Comparison of ENCODE assay signal across 8 cellular contexts in the genomic region with DNA sequence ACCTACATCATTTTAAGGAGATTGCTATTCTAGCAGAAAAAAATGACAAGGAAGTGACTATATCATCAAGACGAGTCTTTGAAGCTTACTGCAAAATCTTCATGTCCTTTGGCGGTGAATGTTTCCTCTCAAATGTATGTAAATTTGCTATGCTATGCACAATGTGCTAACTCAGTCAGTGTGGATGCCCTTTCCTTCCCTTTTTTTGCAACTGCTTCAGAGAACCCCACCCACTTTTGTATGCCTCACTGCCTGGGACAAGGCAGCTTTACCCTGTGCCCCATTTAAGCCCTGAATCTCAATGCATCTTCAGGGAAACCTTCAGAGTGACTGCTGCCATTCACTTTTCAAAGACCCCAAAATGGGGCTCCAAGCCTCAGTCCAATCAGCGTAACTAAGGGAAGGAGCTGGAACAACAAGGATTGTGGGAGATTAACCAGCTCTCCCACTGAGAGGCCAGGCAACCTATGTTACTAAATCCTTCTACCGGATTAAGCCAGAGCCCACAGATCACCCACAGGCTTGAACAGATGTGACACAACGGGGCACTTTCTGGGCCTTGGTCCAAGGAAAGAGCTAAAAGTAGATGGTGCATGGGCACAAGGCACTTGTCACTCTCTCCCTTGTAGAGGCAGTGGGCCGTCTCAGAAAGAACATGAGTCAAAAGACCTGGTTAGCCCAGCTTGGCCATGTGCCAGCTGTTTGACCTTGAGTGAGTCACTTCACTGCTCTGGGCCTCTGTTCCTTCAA.
DNase-seq lines count a peak whose midpoint lies in the region; ATAC-seq and TF ChIP-seq lines count a peak whose summit lies in the region.

No MANE protein-coding gene starts in this region.

- H3K27me3 ChIP-seq in body of pancreas, result no peaks in the 10 kb centered on the region

- no peaks in the 10 kb centered on the region for H3K9me3 Mint-ChIP-seq in HFFc6

- ATAC-seq in body of pancreas, result peak; percentile 35
- no peak for ATAC-seq in GM18520 (IDR thresholded peaks at IDR 0.05; ENCODE audit: unreplicated experiment)

- TF ChIP-seq CTCF in body of pancreas (IDR thresholded peaks at IDR 0.05) (no peak), HFFc6 (IDR thresholded peaks at IDR 0.05) (no peak)

- no peak overlapping the region for H3K4me3 ChIP-seq in body of pancreas

- H3K27ac Mint-ChIP-seq in HFFc6, result no peak overlapping the region

- H3K36me3 Mint-ChIP-seq in HFFc6 (ENCODE audit: low read depth), result no peaks in the 10 kb centered on the region

- peak; percentile 83 for DNase-seq in CD1c-positive myeloid dendritic cell (ENCODE audit: extremely low spot score)
- peak; percentile 82 for DNase-seq in NCI-H2029 (lab: John Stamatoyannopoulos, UW)
- DNase-seq in body of pancreas, result peak; percentile 43 to 67 (median 60)
- peak; percentile 23 to 88 for DNase-seq in lung microvascular endothelial cell (ENCODE audit: low read depth in 2 of 2)
- no peak for DNase-seq in T-helper 9 cell
- DNase-seq in HFFc6, result no peak
- DNase-seq in GM03348 (ENCODE audit: low spot score), result no peak

- no peaks in the 10 kb centered on the region for H3K36me3 ChIP-seq in body of pancreas (replicated peaks in 1 of 2; ENCODE audit: insufficient read depth in 1 of 2, low read depth in 2 of 2)

- intact Hi-C loops in body of pancreas (cut with DNase I), result no loop called here

- no peak overlapping the region for H3K27ac ChIP-seq in body of pancreas

- H3K4me1 ChIP-seq in body of pancreas, result no peaks in the 10 kb centered on the region

- no peak for TF ChIP-seq POLR2A in body of pancreas (IDR thresholded peaks at IDR 0.05)

- no peak overlapping the region for H3K4me3 Mint-ChIP-seq in HFFc6

- H3K4me1 Mint-ChIP-seq in HFFc6 (ENCODE audit: low read depth), result no peaks in the 10 kb centered on the region

- no peaks in the 10 kb centered on the region for H3K9me3 ChIP-seq in body of pancreas

- H3K27me3 Mint-ChIP-seq in HFFc6 (ENCODE audit: insufficient read depth), result no peaks in the 10 kb centered on the region

- WGBS in body of pancreas, 2 donors, result 68 to 80% methylated on average over 6 of the region's 6 CpGs

Comparison
In these comparisons a context has a peak if more than half of its experiments do, and no peak if none do; other contexts are left out.
1. DNase-seq: peak in CD1c-positive myeloid dendritic cell (single experiment), NCI-H2029 (single experiment), body of pancreas (4 of 4) and lung microvascular endothelial cell (2 of 2); none in T-helper 9 cell (single experiment), HFFc6 (single experiment) and GM03348 (single experiment).